Comparison of ENCODE assay signal across 15 cellular contexts in the genomic region with DNA sequence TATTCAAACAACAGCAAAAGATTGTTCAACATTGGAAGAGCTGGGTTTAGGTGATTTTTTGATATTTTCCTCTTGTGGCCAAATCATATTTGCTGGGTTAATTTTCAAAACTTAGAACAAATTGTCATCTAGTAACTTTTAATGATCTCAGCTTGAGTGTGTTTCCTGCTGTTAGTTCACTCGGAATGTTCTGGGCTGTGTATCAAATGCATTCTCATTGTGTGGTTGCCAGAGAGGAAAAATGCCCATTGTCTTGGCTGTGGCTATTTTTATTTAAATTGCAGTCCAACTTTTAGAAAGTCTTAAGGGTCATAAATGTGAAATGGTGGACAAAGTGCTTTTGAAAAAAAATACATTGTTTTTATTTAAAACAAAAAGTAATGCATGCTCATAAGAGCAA.
A peak's percentile ranks its signal among the peaks of the same experiment; 100 is the strongest.
DNase-seq lines count a peak whose midpoint lies in the region; ATAC-seq and TF ChIP-seq lines count a peak whose summit lies in the region.
"Had no signal": no experiment of that assay in that cellular context is flagged by ENCODE, and none has a peak within 500 bp of the region (broad histone marks: within the 10 kb centered on the region; RNA-seq: fewer than 3 reads in every experiment).

No MANE protein-coding gene starts in this region.

- peak; percentile 11 for DNase-seq in AG08396 (ENCODE audit: low spot score)
- DNase-seq in PC-3 = peak; percentile 24
- peak; percentile 5 for DNase-seq in non-pigmented ciliary epithelial cell (ENCODE audit: low read depth)
- DNase-seq in mesothelial cell of epicardium (ENCODE audit: low spot score in 2 of 2, unreplicated experiment in 2 of 2) = no peak
- no peak for DNase-seq in NCI-H1105 treated with DMSO at 0.1 percent for 48 hours (lab: John Stamatoyannopoulos, UW)
- no peak for DNase-seq in activated CD4-positive, alpha-beta memory T cell treated with anti-CD3 and anti-CD28 coated beads, Interleukin-2, amount 10 ng/mL, durations not matched to agents 7 days and 5 days
- no peak for DNase-seq in stimulated activated CD4-positive, alpha-beta T cell treated with anti-CD3 and anti-CD28 coated beads, Interleukin-4, amount 100 ng/mL, for 4 hours
- DNase-seq: activated T-cell treated with anti-CD3 and anti-CD28 coated beads, Interleukin-2, amount 50 U/mL, for 48 hours; EL; SJCRH30; testis had no signal

- H3K27me3 ChIP-seq in PC-3 (ENCODE audit: low read length) (no peaks in the 10 kb centered on the region), gastroesophageal sphincter (no peaks in the 10 kb centered on the region)
- H3K27me3 ChIP-seq: SJCRH30, testis had no signal

- no peaks in the 10 kb centered on the region for H3K36me3 ChIP-seq in PC-3 (ENCODE audit: low read depth, low read length)
- H3K36me3 ChIP-seq in gastroesophageal sphincter = no peaks in the 10 kb centered on the region
- H3K36me3 ChIP-seq: SJCRH30 had no signal

- no peak overlapping the region for H3K4me3 ChIP-seq in PC-3 (ENCODE audit: low read length)
- no peak overlapping the region for H3K4me3 ChIP-seq in gastroesophageal sphincter
- H3K4me3 ChIP-seq: SJCRH30, testis had no signal

- no peaks in the 10 kb centered on the region for H3K9me2 ChIP-seq in PC-3 (replicated peaks; ENCODE audit: low read length)

- no peaks in the 10 kb centered on the region for H3K27me3 Mint-ChIP-seq in mesothelial cell of epicardium (ENCODE audit: low read depth)
- H3K27me3 Mint-ChIP-seq in activated CD4-positive, alpha-beta memory T cell treated with anti-CD3 and anti-CD28 coated beads, Interleukin-2, amount 10 ng/mL, durations not matched to agents 7 days and 5 days = no peaks in the 10 kb centered on the region
- H3K27me3 Mint-ChIP-seq: brain had no signal

- peaks cover 29% of the 10 kb centered on the region for H3K4me1 Mint-ChIP-seq in mesothelial cell of epicardium
- no peaks in the 10 kb centered on the region for H3K4me1 Mint-ChIP-seq in activated CD4-positive, alpha-beta memory T cell treated with anti-CD3 and anti-CD28 coated beads, Interleukin-2, amount 10 ng/mL, durations not matched to agents 7 days and 5 days

- H3K9ac ChIP-seq in PC-3 (ENCODE audit: low read length) = no peak overlapping the region
- H3K9ac ChIP-seq: parathyroid adenoma had no signal

- H3K9me3 Mint-ChIP-seq in mesothelial cell of epicardium = no peaks in the 10 kb centered on the region
- no peaks in the 10 kb centered on the region for H3K9me3 Mint-ChIP-seq in activated CD4-positive, alpha-beta memory T cell treated with anti-CD3 and anti-CD28 coated beads, Interleukin-2, amount 10 ng/mL, durations not matched to agents 7 days and 5 days
- H3K9me3 Mint-ChIP-seq: brain had no signal

- H3K9me3 ChIP-seq in PC-3 (ENCODE audit: low read length) = no peaks in the 10 kb centered on the region
- no peaks in the 10 kb centered on the region for H3K9me3 ChIP-seq in gastroesophageal sphincter
- H3K9me3 ChIP-seq: SJCRH30, testis had no signal

- H3K4me2 ChIP-seq in PC-3 (ENCODE audit: low read length) = no peak overlapping the region

- H3K27ac ChIP-seq in PC-3 (ENCODE audit: low read length) = no peak overlapping the region
- H3K27ac ChIP-seq in gastroesophageal sphincter = peak overlapping the region; percentile 2 to 69 (median 53)
- H3K27ac ChIP-seq: parathyroid adenoma, SJCRH30 had no signal

- H3F3A ChIP-seq in PC-3 (ENCODE audit: low read length, unreplicated experiment) = no peaks in the 10 kb centered on the region

- ATAC-seq in PC-3 (peak; percentile 74), gastroesophageal sphincter (no peak)
- ATAC-seq: left lobe of liver had no signal

- H3K79me2 ChIP-seq in PC-3 (ENCODE audit: low read length) = no peaks in the 10 kb centered on the region
- H3K79me2 ChIP-seq: parathyroid adenoma had no signal

- H3K4me3 Mint-ChIP-seq in mesothelial cell of epicardium = no peak overlapping the region
- no peak overlapping the region for H3K4me3 Mint-ChIP-seq in activated CD4-positive, alpha-beta memory T cell treated with anti-CD3 and anti-CD28 coated beads, Interleukin-2, amount 10 ng/mL, durations not matched to agents 7 days and 5 days

- TF ChIP-seq CTCF in PC-3 (conservative IDR thresholded peaks at IDR 0.05; ENCODE audit: low read depth, low read length) (no peak), gastroesophageal sphincter (IDR thresholded peaks at IDR 0.05) (no peak), mesothelial cell of epicardium (IDR thresholded peaks at IDR 0.05; ENCODE audit: unreplicated experiment) (no peak)

- intact Hi-C loops in PC-3 (cut with micrococcal nuclease) = no loop called here

- BruUV-seq in PC-3 (replicated peaks; lab: Mats Ljungman, UMichigan) = no TSS peak

- TF ChIP-seq EP300 in gastroesophageal sphincter (IDR thresholded peaks at IDR 0.05) = no peak

- no peaks in the 10 kb centered on the region for H4K20me1 ChIP-seq in PC-3 (ENCODE audit: low read length)

- H3K36me3 Mint-ChIP-seq in mesothelial cell of epicardium = no peaks in the 10 kb centered on the region
- no peaks in the 10 kb centered on the region for H3K36me3 Mint-ChIP-seq in activated CD4-positive, alpha-beta memory T cell treated with anti-CD3 and anti-CD28 coated beads, Interleukin-2, amount 10 ng/mL, durations not matched to agents 7 days and 5 days (ENCODE audit: low read depth)
- H3K36me3 Mint-ChIP-seq: brain had no signal

- 0% methylated on average over 1 of the region's 1 CpG for WGBS in gastroesophageal sphincter (ENCODE audit: low coverage in 1 of 2), 2 donors

- no peak overlapping the region for H3K27ac Mint-ChIP-seq in mesothelial cell of epicardium
- no peak overlapping the region for H3K27ac Mint-ChIP-seq in activated CD4-positive, alpha-beta memory T cell treated with anti-CD3 and anti-CD28 coated beads, Interleukin-2, amount 10 ng/mL, durations not matched to agents 7 days and 5 days

- POLR2A ChIA-PET in PC-3 (lab: Charles Lee; ENCODE audit: unreplicated experiment) = no interaction called here
- POLR2A ChIA-PET in activated CD4-positive, alpha-beta memory T cell treated with anti-CD3 and anti-CD28 coated beads, Interleukin-2, amount 10 ng/mL, durations not matched to agents 7 days and 5 days (lab: Charles Lee) = no interaction called here

- CTCF ChIA-PET in PC-3 (lab: Charles Lee) = no interaction called here
- CTCF ChIA-PET in activated CD4-positive, alpha-beta memory T cell treated with anti-CD3 and anti-CD28 coated beads, Interleukin-2, amount 10 ng/mL, durations not matched to agents 7 days and 5 days (lab: Charles Lee) = no interaction called here

- H3K4me1 ChIP-seq in PC-3 (ENCODE audit: insufficient read depth, low read length) (no peaks in the 10 kb centered on the region), gastroesophageal sphincter (peaks cover 0 to 41% (median 19%) of the 10 kb centered on the region in 3 donors)
- H3K4me1 ChIP-seq: parathyroid adenoma had no signal

- TF ChIP-seq POLR2A in gastroesophageal sphincter (IDR thresholded peaks at IDR 0.05) = no peak

- no peak overlapping the region for H2AFZ ChIP-seq in PC-3 (ENCODE audit: low read length)
- H2AFZ ChIP-seq: parathyroid adenoma had no signal

Comparison
In these comparisons a context has a peak if more than half of its experiments do, and no peak if none do; other contexts are left out.
1. DNase-seq: peak in AG08396 (single experiment), PC-3 (single experiment) and non-pigmented ciliary epithelial cell (single experiment); none in mesothelial cell of epicardium (0 of 2), NCI-H1105 treated with DMSO at 0.1 percent for 48 hours (single experiment), activated CD4-positive, alpha-beta memory T cell treated with anti-CD3 and anti-CD28 coated beads, Interleukin-2, amount 10 ng/mL, durations not matched to agents 7 days and 5 days (single experiment) and stimulated activated CD4-positive, alpha-beta T cell treated with anti-CD3 and anti-CD28 coated beads, Interleukin-4, amount 100 ng/mL, for 4 hours (0 of 2).